Comparison of ENCODE assay signal across 8 cellular contexts in genomic region chr6:170529839-170530520, GRCh38. TPM values are rescaled to one million over a fixed set of nuclear protein-coding genes. Genes with fewer than 3 reads are reported as not detected.
A peak's percentile ranks its signal among the peaks of the same experiment; 100 is the strongest.
DNase-seq lines count a peak whose midpoint lies in the region; ATAC-seq, FAIRE-seq and TF ChIP-seq lines count a peak whose summit lies in the region.

No MANE protein-coding gene starts in this region.

- H3K36me3 ChIP-seq in mucosa of descending colon (ENCODE audit: low read depth), result no peaks in the 10 kb centered on the region

- no peaks in the 10 kb centered on the region for H3K27me3 Mint-ChIP-seq in stimulated activated memory B cell treated with anti-CD40 and anti-IgM and Interleukin-4, amounts not matched to agents 10 μg/mL and 1 μg/mL and 100 μg/mL, for 72 hours

- H3K4me3 Mint-ChIP-seq in stimulated activated memory B cell treated with anti-CD40 and anti-IgM and Interleukin-4, amounts not matched to agents 10 μg/mL and 1 μg/mL and 100 μg/mL, for 72 hours, result no peak overlapping the region

- peaks cover 18% of the 10 kb centered on the region for H3K36me3 Mint-ChIP-seq in stimulated activated memory B cell treated with anti-CD40 and anti-IgM and Interleukin-4, amounts not matched to agents 10 μg/mL and 1 μg/mL and 100 μg/mL, for 72 hours

- peak; percentile 68 for FAIRE-seq in endometrium (lab: Jason Lieb, UNC)

- H3K4me1 ChIP-seq in mucosa of descending colon (ENCODE audit: low read depth), result no peaks in the 10 kb centered on the region

- peak; percentile 81 for ATAC-seq in HG03520 (IDR thresholded peaks at IDR 0.05; ENCODE audit: unreplicated experiment)
- ATAC-seq in mucosa of descending colon, result peak; percentile 88
- peak; percentile 66 for ATAC-seq in stimulated activated memory B cell treated with anti-CD40 and anti-IgM and Interleukin-4, amounts not matched to agents 10 μg/mL and 1 μg/mL and 100 μg/mL, for 72 hours

- no peak overlapping the region for H3K4me3 ChIP-seq in mucosa of descending colon

- DNase-seq in C1 segment of cervical spinal cord (lab: John Stamatoyannopoulos, UW) (peak in 12 of 14 donors; percentile 12 to 68 (median 58)), GM19238 (ENCODE audit: insufficient read length, low spot score) (peak; percentile 42), NCI-H82 treated with DMSO at 0.1 percent for 48 hours (lab: John Stamatoyannopoulos, UW; ENCODE audit: unreplicated experiment) (peak; percentile 27), mucosa of descending colon (peak; percentile 56 to 85 (median 75))
- DNase-seq in activated CD8-positive, alpha-beta memory T cell treated with anti-CD3 and anti-CD28 coated beads for 24 hours, result peak; percentile 84

- H3K9me3 Mint-ChIP-seq in stimulated activated memory B cell treated with anti-CD40 and anti-IgM and Interleukin-4, amounts not matched to agents 10 μg/mL and 1 μg/mL and 100 μg/mL, for 72 hours, result no peaks in the 10 kb centered on the region

- no peaks in the 10 kb centered on the region for H3K9me3 ChIP-seq in mucosa of descending colon

- intact Hi-C loops in mucosa of descending colon (cut with DNase I, micrococcal nuclease), result loop anchor here in 1 of 2 donors (5.0 kb wide), 1 partner anchor 698 kb away; no protein-coding TSS in a partner anchor

- H3K4me1 Mint-ChIP-seq in stimulated activated memory B cell treated with anti-CD40 and anti-IgM and Interleukin-4, amounts not matched to agents 10 μg/mL and 1 μg/mL and 100 μg/mL, for 72 hours, result no peaks in the 10 kb centered on the region

- TF ChIP-seq CTCF in mucosa of descending colon (IDR thresholded peaks at IDR 0.05), result peak; percentile 46

- no peak overlapping the region for H3K27ac Mint-ChIP-seq in stimulated activated memory B cell treated with anti-CD40 and anti-IgM and Interleukin-4, amounts not matched to agents 10 μg/mL and 1 μg/mL and 100 μg/mL, for 72 hours

RNA-seq across cellular contexts. Expression of gene PSMB1, which starts 23.1 kb away (rescaled TPM):
- total RNA-seq in mucosa of descending colon, result 100 to 1,000 TPM; 107 to 150 (median 124) TPM

RNA-seq across cellular contexts. Expression of gene TBP, which starts 24.2 kb away (rescaled TPM):
- total RNA-seq in mucosa of descending colon, result 10 to 100 TPM; 12.9 to 15.1 (median 13.4) TPM

RNA-seq across cellular contexts. Expression of gene PDCD2, which starts 54.5 kb away (rescaled TPM):
- total RNA-seq in mucosa of descending colon, result 10 to 100 TPM; 43.5 to 47.2 (median 43.7) TPM

Comparison
In these comparisons a context has a peak if more than half of its experiments do, and no peak if none do; other contexts are left out.
1. DNase-seq: peak in every context shown above with its lines; median percentile 84 in activated CD8-positive, alpha-beta memory T cell treated with anti-CD3 and anti-CD28 coated beads for 24 hours; 75 in mucosa of descending colon; 58 in C1 segment of cervical spinal cord; 42 in GM19238; 27 in NCI-H82 treated with DMSO at 0.1 percent for 48 hours.